Comparison of ENCODE assay signal across 25 cellular contexts in genomic region chr2:129181433-129181832, GRCh38.
"Had no signal": no experiment of that assay in that cellular context is flagged by ENCODE, and none has a peak within 500 bp of the region (broad histone marks: within the 10 kb centered on the region; RNA-seq: fewer than 3 reads in every experiment).

No MANE protein-coding gene starts in this region.

- H3K27me3 ChIP-seq: esophagus squamous epithelium, left lung, neural progenitor cell, right atrium auricular region, sigmoid colon, testis, tibial artery had no signal

- H3K9me3 ChIP-seq: esophagus squamous epithelium, heart right ventricle, left lung, prostate gland, right atrium auricular region, sigmoid colon, testis, tibial artery had no signal

- DNase-seq: dermis blood vessel endothelial cell; effector memory CD4-positive, alpha-beta T cell; erythroblast; esophagus squamous epithelium; foreskin melanocyte; glutamatergic neuron; heart right ventricle; hippocampal formation; left cardiac atrium; left lung; mesendoderm; midbrain; naive thymus-derived CD4-positive, alpha-beta T cell; sigmoid colon; stimulated activated CD4-positive, alpha-beta T cell treated with anti-CD3 and anti-CD28 coated beads, Interleukin-2, amount 100 ng/mL, for 24 hours; stimulated activated CD4-positive, alpha-beta T cell treated with anti-CD3 and anti-CD28 coated beads, Interleukin-4, amount 100 ng/mL, for 24 hours; stimulated activated naive CD8-positive, alpha-beta T cell treated with anti-CD3 and anti-CD28 coated beads, Interleukin-15, Interleukin-2, amounts not matched to agents 100 U/mL and 50 U/mL, for 24 hours; substantia nigra; testis; tibial artery had no signal

- H3K4me2 ChIP-seq: neural progenitor cell had no signal

- ATAC-seq: heart right ventricle; left cardiac atrium; left lung; naive thymus-derived CD4-positive, alpha-beta T cell; stimulated activated memory B cell treated with anti-CD40 and anti-IgM and Interleukin-4, amounts not matched to agents 10 μg/mL and 1 μg/mL and 100 μg/mL, for 72 hours; stimulated activated naive CD8-positive, alpha-beta T cell treated with anti-CD3 and anti-CD28 coated beads, Interleukin-15, Interleukin-2, amounts not matched to agents 100 U/mL and 50 U/mL, for 24 hours had no signal

- H2AFZ ChIP-seq: neural progenitor cell had no signal

- H3K36me3 ChIP-seq: esophagus squamous epithelium, heart right ventricle, left lung, neural progenitor cell, prostate gland, right atrium auricular region, sigmoid colon, tibial artery had no signal

- H3K27ac ChIP-seq: coronary artery, esophagus squamous epithelium, heart right ventricle, left lung, neural progenitor cell, prostate gland, right atrium auricular region, sigmoid colon, testis, tibial artery had no signal

- H3K9ac ChIP-seq: neural progenitor cell had no signal

- H3K4me1 ChIP-seq: heart right ventricle, left lung, neural progenitor cell, prostate gland, right atrium auricular region, sigmoid colon, testis had no signal

- H3K4me3 ChIP-seq: coronary artery, esophagus squamous epithelium, heart right ventricle, left lung, neural progenitor cell, prostate gland, right atrium auricular region, sigmoid colon, testis, tibial artery had no signal
